19 cellular contexts compared by ENCODE assay signal in genomic region chr5:145124806-145125205, GRCh38.
"Had no signal": no experiment of that assay in that cellular context is flagged by ENCODE, and none has a peak within 500 bp of the region (broad histone marks: within the 10 kb centered on the region; RNA-seq: fewer than 3 reads in every experiment).

No MANE protein-coding gene starts in this region.

- H3K27ac ChIP-seq: dorsolateral prefrontal cortex, gastrocnemius medialis, psoas muscle, right atrium auricular region, suprapubic skin, thyroid gland had no signal

- H3K4me1 Mint-ChIP-seq: central memory CD8-positive, alpha-beta T cell; natural killer cell; stimulated activated effector memory CD8-positive, alpha-beta T cell treated with anti-CD3 and anti-CD28 coated beads, Interleukin-12 subunit alpha, Interleukin-12 subunit beta, amount 100 ng/mL, for 72 hours had no signal

- H3K27ac Mint-ChIP-seq: natural killer cell; stimulated activated effector memory CD8-positive, alpha-beta T cell treated with anti-CD3 and anti-CD28 coated beads, Interleukin-12 subunit alpha, Interleukin-12 subunit beta, amount 100 ng/mL, for 72 hours; type B pancreatic cell had no signal

- H3K27me3 Mint-ChIP-seq: central memory CD8-positive, alpha-beta T cell had no signal

- H3K4me3 ChIP-seq: dorsolateral prefrontal cortex, gastrocnemius medialis, lung, psoas muscle, right atrium auricular region, suprapubic skin, thyroid gland had no signal

- H3K4me3 Mint-ChIP-seq: central memory CD8-positive, alpha-beta T cell; natural killer cell; stimulated activated effector memory CD8-positive, alpha-beta T cell treated with anti-CD3 and anti-CD28 coated beads, Interleukin-12 subunit alpha, Interleukin-12 subunit beta, amount 100 ng/mL, for 72 hours; type B pancreatic cell had no signal

- H3K27me3 ChIP-seq: dorsolateral prefrontal cortex, gastrocnemius medialis, right atrium auricular region, suprapubic skin, thyroid gland had no signal

- H3K36me3 Mint-ChIP-seq: natural killer cell; stimulated activated effector memory CD8-positive, alpha-beta T cell treated with anti-CD3 and anti-CD28 coated beads, Interleukin-12 subunit alpha, Interleukin-12 subunit beta, amount 100 ng/mL, for 72 hours; type B pancreatic cell had no signal

- H3K9me3 ChIP-seq: gastrocnemius medialis, psoas muscle, right atrium auricular region, suprapubic skin, thyroid gland had no signal

- H3K36me3 ChIP-seq: gastrocnemius medialis, right atrium auricular region, suprapubic skin, thyroid gland had no signal

- H3K4me1 ChIP-seq: gastrocnemius medialis, psoas muscle, right atrium auricular region, suprapubic skin, thyroid gland had no signal

- H3K9me3 Mint-ChIP-seq: central memory CD8-positive, alpha-beta T cell; type B pancreatic cell had no signal

- DNase-seq: cortex of kidney; dorsolateral prefrontal cortex; effector CD8-positive, alpha-beta T cell; gastrocnemius medialis; left colon; left ventricle myocardium superior; mesendoderm; natural killer cell; psoas muscle; stimulated activated CD4-positive, alpha-beta T cell treated with anti-CD3 and anti-CD28 coated beads, Interleukin-4, amount 100 ng/mL, for 1 hour; stimulated activated CD8-positive, alpha-beta memory T cell treated with anti-CD3 and anti-CD28 coated beads, Interleukin-4, amount 100 ng/mL, for 48 hours; stimulated activated naive CD8-positive, alpha-beta T cell treated with anti-CD3 and anti-CD28 coated beads, Interleukin-15, Interleukin-2, amounts not matched to agents 100 U/mL and 50 U/mL, for 24 hours; thyroid gland had no signal

- ATAC-seq: gastrocnemius medialis; left colon; left ventricle myocardium superior; natural killer cell; psoas muscle; stimulated activated effector memory CD8-positive, alpha-beta T cell treated with anti-CD3 and anti-CD28 coated beads, Interleukin-12 subunit alpha, Interleukin-12 subunit beta, amount 100 ng/mL, for 72 hours; stimulated activated naive CD8-positive, alpha-beta T cell treated with anti-CD3 and anti-CD28 coated beads, Interleukin-15, Interleukin-2, amounts not matched to agents 100 U/mL and 50 U/mL, for 24 hours had no signal
